8 cellular contexts compared by ENCODE assay signal in the genomic region with DNA sequence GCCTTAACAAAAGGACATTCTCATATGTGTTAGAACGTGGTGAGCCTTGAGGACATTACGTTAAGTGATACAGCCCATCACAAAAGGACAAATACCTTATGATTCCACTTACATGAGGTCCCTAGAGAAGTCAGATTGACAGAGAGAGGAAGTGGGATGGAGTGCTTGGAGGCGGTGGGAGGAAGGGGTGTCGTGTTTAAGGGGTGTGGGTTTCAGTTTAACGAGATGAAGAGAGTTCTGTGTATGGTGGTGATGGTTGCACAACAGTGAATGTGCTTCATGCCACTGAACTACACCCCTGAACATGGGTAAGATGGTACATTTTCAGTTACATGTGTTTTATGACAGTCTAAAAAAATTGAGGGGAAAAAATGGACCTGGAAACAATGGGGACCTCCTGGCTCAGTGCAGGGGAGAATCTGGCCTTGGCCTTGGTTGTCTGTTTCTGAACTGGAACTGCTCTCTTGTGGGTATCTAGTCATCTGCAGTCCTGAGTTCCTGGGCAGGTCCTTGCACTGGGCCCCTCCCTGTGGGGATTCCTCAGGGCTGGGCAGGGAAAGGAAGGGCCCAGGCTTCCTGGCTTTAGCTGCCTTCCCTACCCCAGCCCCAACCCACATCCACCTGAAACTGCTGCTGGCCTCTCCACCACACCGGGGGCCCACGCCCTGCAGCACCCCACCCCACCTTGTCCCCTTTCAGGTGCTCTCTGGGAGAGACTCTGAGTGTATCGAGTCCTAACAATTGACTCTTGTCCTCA. TPM values are rescaled to one million over a fixed set of nuclear protein-coding genes. Genes with fewer than 3 reads are reported as not detected.
DNase-seq lines count a peak whose midpoint lies in the region; ATAC-seq and TF ChIP-seq lines count a peak whose summit lies in the region.

No MANE protein-coding gene starts in this region.

- H3K4me3 ChIP-seq in A673 (ENCODE audit: low read depth, low read length, poor library complexity, severe bottlenecking) (no peak overlapping the region), lung (no peak overlapping the region), Caco-2 (ENCODE audit: low read depth, low read length) (no peak overlapping the region)

- CTCF ChIA-PET in A673 (lab: Charles Lee): no interaction called here
- CTCF ChIA-PET in Caco-2 (lab: Charles Lee): no interaction called here

- H3K4me3 Mint-ChIP-seq in activated naive CD8-positive, alpha-beta T cell treated with anti-CD3 and anti-CD28 coated beads, Interleukin-2, amount 50 U/mL, for 24 hours: peak overlapping the region; percentile 13
- H3K4me3 Mint-ChIP-seq in Caco-2 (ENCODE audit: unreplicated experiment): no peak overlapping the region

- H3K36me3 ChIP-seq in A673 (ENCODE audit: insufficient read depth, low read length, poor library complexity, severe bottlenecking) (no peaks in the 10 kb centered on the region), lung (ENCODE audit: control insufficient read depth in 2 of 2, insufficient read depth in 2 of 2, low read length in 2 of 2) (peaks cover 0 to 20% of the 10 kb centered on the region in 2 donors), Caco-2 (ENCODE audit: control insufficient read depth, insufficient read depth, low read length) (no peaks in the 10 kb centered on the region)

- no peaks in the 10 kb centered on the region for H3K27me3 Mint-ChIP-seq in activated naive CD8-positive, alpha-beta T cell treated with anti-CD3 and anti-CD28 coated beads, Interleukin-2, amount 50 U/mL, for 24 hours
- no peaks in the 10 kb centered on the region for H3K27me3 Mint-ChIP-seq in Caco-2 (ENCODE audit: insufficient read depth, unreplicated experiment)

- H3K27ac ChIP-seq in A673 (ENCODE audit: low read depth, low read length, poor library complexity, severe bottlenecking): peak overlapping the region; percentile 38
- H3K27ac ChIP-seq in lung (ENCODE audit: low read depth in 1 of 2, low read length in 1 of 2): peak overlapping the region; percentile 7 to 28

- H3K4me1 Mint-ChIP-seq in activated naive CD8-positive, alpha-beta T cell treated with anti-CD3 and anti-CD28 coated beads, Interleukin-2, amount 50 U/mL, for 24 hours: peaks cover 67% of the 10 kb centered on the region
- H3K4me1 Mint-ChIP-seq in Caco-2 (ENCODE audit: low read depth, unreplicated experiment): no peaks in the 10 kb centered on the region

- no peaks in the 10 kb centered on the region for H3K9me3 Mint-ChIP-seq in activated naive CD8-positive, alpha-beta T cell treated with anti-CD3 and anti-CD28 coated beads, Interleukin-2, amount 50 U/mL, for 24 hours
- H3K9me3 Mint-ChIP-seq in Caco-2 (ENCODE audit: unreplicated experiment): no peaks in the 10 kb centered on the region

- peak overlapping the region; percentile 84 for H3K27ac Mint-ChIP-seq in activated naive CD8-positive, alpha-beta T cell treated with anti-CD3 and anti-CD28 coated beads, Interleukin-2, amount 50 U/mL, for 24 hours
- no peak overlapping the region for H3K27ac Mint-ChIP-seq in Caco-2 (ENCODE audit: unreplicated experiment)

- H3K4me1 ChIP-seq in A673 (ENCODE audit: insufficient read depth, low read length, poor library complexity, severe bottlenecking): no peaks in the 10 kb centered on the region
- peaks cover 0 to 25% of the 10 kb centered on the region in 2 donors for H3K4me1 ChIP-seq in lung (ENCODE audit: control insufficient read depth in 2 of 2, insufficient read depth in 2 of 2, low read length in 2 of 2)
- no peaks in the 10 kb centered on the region for H3K4me1 ChIP-seq in Caco-2

- POLR2A ChIA-PET in A673 (lab: Charles Lee; ENCODE audit: low non-redundant PET) (no interaction called here), Caco-2 (lab: Charles Lee) (interaction anchor here (0.5 kb wide), 1 partner anchor 70 kb away, joined by 3 read pairs; a partner anchor contains a TSS)

- DNase-seq in A673 (ENCODE audit: low spot score): no peak
- peak; percentile 66 for DNase-seq in KBM-7
- no peak for DNase-seq in activated naive CD8-positive, alpha-beta T cell treated with anti-CD3 and anti-CD28 coated beads, Interleukin-2, amount 50 U/mL, for 24 hours
- DNase-seq in lung (ENCODE audit: low spot score): no peak
- no peak for DNase-seq in Caco-2
- no peak for DNase-seq in NCI-H1105 treated with DMSO at 0.1 percent for 48 hours (lab: John Stamatoyannopoulos, UW)
- no peak for DNase-seq in GM03348 (ENCODE audit: low spot score)
- no peak for DNase-seq in NK-92 treated with Interleukin-12 subunit alpha and Interleukin-12 subunit beta, amount 100 ng/mL, for 24 hours (lab: John Stamatoyannopoulos, UW)

- ATAC-seq in activated naive CD8-positive, alpha-beta T cell treated with anti-CD3 and anti-CD28 coated beads, Interleukin-2, amount 50 U/mL, for 24 hours: peak; percentile 47
- peak; percentile 47 for ATAC-seq in lung (ENCODE audit: insufficient read depth, low FRiP score)

- no peak for TF ChIP-seq CTCF in A673 (conservative IDR thresholded peaks at IDR 0.05; ENCODE audit: low read depth, low read length)
- TF ChIP-seq CTCF in lung (IDR thresholded peaks at IDR 0.05; ENCODE audit: control extremely low read depth, extremely low read depth): no peak
- no peak for TF ChIP-seq CTCF in Caco-2 (IDR thresholded peaks at IDR 0.05; ENCODE audit: insufficient read depth in 1 of 2, low read depth in 1 of 2, low read length in 1 of 2, severe bottlenecking in 1 of 2, unreplicated experiment in 1 of 2)

- 18 to 34% methylated on average over 8 of the region's 8 CpGs for WGBS in lung, 2 donors

- no TSS peak for BruUV-seq in A673 (replicated peaks; lab: Mats Ljungman, UMichigan)
- no TSS peak for BruUV-seq in Caco-2 (replicated peaks; lab: Mats Ljungman, UMichigan)

- no peaks in the 10 kb centered on the region for H3K9me3 ChIP-seq in A673 (ENCODE audit: low read depth, low read length, poor library complexity, severe bottlenecking)
- no peaks in the 10 kb centered on the region for H3K9me3 ChIP-seq in lung (ENCODE audit: control insufficient read depth in 2 of 2, insufficient read depth in 1 of 2, low read length in 1 of 2)
- no peaks in the 10 kb centered on the region for H3K9me3 ChIP-seq in Caco-2

- in situ Hi-C loops in KBM-7 (cut with MboI; ENCODE audit: low pct_unique_long_range_greater_than_20kb, low sequenced_read_pairs): no loop called here

- H3K27me3 ChIP-seq in A673 (replicated peaks; ENCODE audit: insufficient read depth, low read depth, low read length, poor library complexity) (no peaks in the 10 kb centered on the region), lung (ENCODE audit: control insufficient read depth, insufficient read depth) (no peaks in the 10 kb centered on the region), Caco-2 (replicated peaks; ENCODE audit: control insufficient read depth, insufficient read depth, low read length) (no peaks in the 10 kb centered on the region)

- peaks cover 12% of the 10 kb centered on the region for H3K36me3 Mint-ChIP-seq in activated naive CD8-positive, alpha-beta T cell treated with anti-CD3 and anti-CD28 coated beads, Interleukin-2, amount 50 U/mL, for 24 hours (ENCODE audit: low read depth)
- H3K36me3 Mint-ChIP-seq in Caco-2 (ENCODE audit: insufficient read depth, unreplicated experiment): peaks cover 21% of the 10 kb centered on the region

- intact Hi-C loops in A673 (cut with micrococcal nuclease; ENCODE audit: unreplicated experiment): no loop called here
- intact Hi-C loops in Caco-2 (cut with micrococcal nuclease; ENCODE audit: unreplicated experiment): no loop called here

RNA-seq across cellular contexts. Expression of a gene that starts 17.8 kb away (rescaled TPM):
- total RNA-seq in A673 (2021) (53.6 and 56.8 TPM in 2 replicates), lung (10 to 100 TPM; 30.4 to 60.8 TPM), Caco-2 (2022) (21.9 and 22.4 TPM in 2 replicates)
- 10 to 100 TPM; 26.6 to 66.9 TPM for polyA plus RNA-seq in lung

RNA-seq across cellular contexts. Expression of a gene that starts 18.0 kb away (rescaled TPM):
- total RNA-seq in A673 (2021) (17.9 and 20.1 TPM in 2 replicates), lung (1 to 10 TPM; 4.6 to 7.7 TPM), Caco-2 (2022) (6.9 and 7.8 TPM in 2 replicates)
- 1 to 10 TPM; 4.5 to 5.0 TPM for polyA plus RNA-seq in lung

RNA-seq across cellular contexts. Expression of a gene that starts 21.0 kb away (rescaled TPM):
- total RNA-seq in A673 (2021) (6.3 and 8.0 TPM in 2 replicates), lung (10 to 100 TPM; 25.5 to 66.5 TPM), Caco-2 (2022) (0.59 and 0.63 TPM in 2 replicates)
- 10 to 100 TPM; 21.4 to 86.3 TPM for polyA plus RNA-seq in lung

RNA-seq across cellular contexts. Expression of a gene that starts 47.7 kb away (rescaled TPM):
- 20.6 and 23.2 TPM in 2 replicates for total RNA-seq in A673 (2021)
- 10 to 100 TPM; 10.6 to 17.9 TPM for total RNA-seq in lung
- 10 to 100 TPM in 1 of 2 donors, 1 to 10 TPM in 1; 9.6 to 19.1 TPM for polyA plus RNA-seq in lung
- total RNA-seq in Caco-2 (2022): 25.9 and 27.2 TPM in 2 replicates

RNA-seq across cellular contexts. Expression of a gene that starts 47.8 kb away (rescaled TPM):
- total RNA-seq in A673 (2021) (147 and 170 TPM in 2 replicates), lung (10 to 100 TPM; 39.3 to 48.5 TPM), Caco-2 (2022) (80.9 and 85.7 TPM in 2 replicates)
- 10 to 100 TPM; 17.0 to 24.9 TPM for polyA plus RNA-seq in lung
